Comparison of ENCODE assay signal across 9 cellular contexts in the genomic region with DNA sequence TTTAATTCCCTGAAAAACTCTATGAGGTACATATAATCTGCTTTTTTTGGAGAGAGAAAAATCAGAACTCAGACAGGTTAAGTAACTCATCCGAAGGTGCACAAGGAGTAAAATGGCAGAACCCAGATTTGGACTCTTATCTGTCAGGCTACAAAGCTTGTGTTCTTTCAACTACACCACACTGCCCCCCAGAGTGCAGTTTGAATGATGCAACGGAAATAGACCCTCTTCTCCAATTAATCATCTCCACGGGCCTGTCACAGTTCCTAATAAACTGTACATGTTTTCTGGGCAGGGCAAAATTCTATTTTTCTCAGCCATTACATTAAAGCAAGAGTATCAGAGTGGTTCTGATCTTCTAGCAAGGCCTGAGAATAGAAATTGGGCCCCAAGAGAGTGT. TPM values are rescaled to one million over a fixed set of nuclear protein-coding genes. Genes with fewer than 3 reads are reported as not detected.
DNase-seq lines count a peak whose midpoint lies in the region; ATAC-seq, FAIRE-seq and TF ChIP-seq lines count a peak whose summit lies in the region.
"Had no signal": no experiment of that assay in that cellular context is flagged by ENCODE, and none has a peak within 500 bp of the region (broad histone marks: within the 10 kb centered on the region; RNA-seq: fewer than 3 reads in every experiment).

No MANE protein-coding gene starts in this region.

- H3K27ac ChIP-seq in K562 (ENCODE audit: extremely low read depth, low read depth, low read length) (no peak overlapping the region), vagina (no peak overlapping the region)

- no peaks in the 10 kb centered on the region for H3K4me1 Mint-ChIP-seq in activated naive CD4-positive, alpha-beta T cell treated with anti-CD3 and anti-CD28 coated beads for 36 hours (ENCODE audit: low read depth)

- no peak overlapping the region for H3K9ac ChIP-seq in K562 (ENCODE audit: insufficient read depth in 1 of 2, low read depth in 2 of 2, low read length in 2 of 2)

- H3K9me1 ChIP-seq in K562 (ENCODE audit: control insufficient read depth, insufficient read depth, low read length): no peaks in the 10 kb centered on the region

- WGBS in K562 (ENCODE audit: insufficient coverage, low coverage, missing lambda C conversion rate): 0% methylated on average over 3 of the region's 3 CpGs

- intact Hi-C loops in activated naive CD4-positive, alpha-beta T cell treated with anti-CD3 and anti-CD28 coated beads for 36 hours (cut with micrococcal nuclease): loop anchor here (2.0 to 10.0 kb wide), 3 partner anchors 278 to 592 kb away; no protein-coding TSS in a partner anchor
- intact Hi-C loops in K562 (cut with micrococcal nuclease): loop anchor here (5.0 to 10.0 kb wide), 2 partner anchors 280 to 342 kb away; no protein-coding TSS in a partner anchor
- intact Hi-C loops in vagina (cut with DNase I): no loop called here

- TF ChIP-seq RAD21 in K562 (CRISPR knock-in tag; conservative IDR thresholded peaks at IDR 0.05 in 1 of 2, IDR thresholded peaks at IDR 0.05 in 1 of 2): peak in 1 of 2 experiments; percentile 25; a peak in 1 of 4 replicates

- TF ChIP-seq CTCF in K562 (IDR thresholded peaks at IDR 0.05 in 2 of 3, conservative IDR thresholded peaks at IDR 0.05 in 1 of 3; ENCODE audit: insufficient read depth in 2 of 3, low read depth in 1 of 3, low read length in 3 of 3) (peak; percentile 51 to 56 (median 53); a peak in 5 of 6 replicates), retinal pigment epithelial cell (conservative IDR thresholded peaks at IDR 0.05; ENCODE audit: low read depth, low read length) (peak; percentile 39), vagina (IDR thresholded peaks at IDR 0.05) (no peak)

- no peaks in the 10 kb centered on the region for H3K27me3 ChIP-seq in K562 (ENCODE audit: control insufficient read depth in 2 of 2, insufficient read depth in 2 of 2, low read length in 2 of 2)
- H3K27me3 ChIP-seq in vagina: no peaks in the 10 kb centered on the region

- no TSS peak for BruUV-seq in K562 (replicated peaks; lab: Mats Ljungman, UMichigan)

- H4K20me1 ChIP-seq in K562 (replicated peaks; ENCODE audit: control insufficient read depth, insufficient read depth, low read length): no peaks in the 10 kb centered on the region

- no peaks in the 10 kb centered on the region for H3K36me3 ChIP-seq in K562 (ENCODE audit: control insufficient read depth, insufficient read depth, low read length)
- no peaks in the 10 kb centered on the region for H3K36me3 ChIP-seq in vagina

- DNase-seq in activated naive CD4-positive, alpha-beta T cell treated with anti-CD3 and anti-CD28 coated beads for 36 hours: peak; percentile 20
- DNase-seq in activated naive CD4-positive, alpha-beta T cell treated with anti-CD3 and anti-CD28 coated beads, Interleukin-2, amount 50 U/mL, for 16 hours: no peak
- DNase-seq in NCI-H2171 treated with DMSO at 0.1 percent for 48 hours (lab: John Stamatoyannopoulos, UW): peak; percentile 46
- DNase-seq in K562 (ENCODE audit: extremely low read depth in 1 of 4, low spot score in 3 of 4): peak; percentile 10 to 51 (median 16)
- no peak for DNase-seq in retinal pigment epithelial cell (ENCODE audit: low read depth)
- no peak for DNase-seq in vagina (ENCODE audit: extremely low spot score in 2 of 2)
- DNase-seq in GM19239 (ENCODE audit: insufficient read length, low spot score): no peak

- TF ChIP-seq POLR2A in K562 (conservative IDR thresholded peaks at IDR 0.05) (no peak), vagina (IDR thresholded peaks at IDR 0.05) (no peak)

- H3K36me3 Mint-ChIP-seq in activated naive CD4-positive, alpha-beta T cell treated with anti-CD3 and anti-CD28 coated beads for 36 hours (ENCODE audit: low read depth): no peaks in the 10 kb centered on the region

- no peaks in the 10 kb centered on the region for H3K79me2 ChIP-seq in K562 (ENCODE audit: control insufficient read depth, insufficient read depth, low read length)

- ATAC-seq in HG02943 (IDR thresholded peaks at IDR 0.05; ENCODE audit: low read depth, unreplicated experiment): peak; percentile 74
- peak; percentile 84 for ATAC-seq in K562

- H3K9me3 Mint-ChIP-seq in activated naive CD4-positive, alpha-beta T cell treated with anti-CD3 and anti-CD28 coated beads for 36 hours: no peaks in the 10 kb centered on the region

- CTCF ChIA-PET in activated naive CD4-positive, alpha-beta T cell treated with anti-CD3 and anti-CD28 coated beads for 36 hours (lab: Charles Lee): interaction anchor here (0.6 to 1.3 kb wide), 4 partner anchors 12 to 349 kb away, joined by 3 to 4 read pairs (median 4); no protein-coding TSS in a partner anchor
- CTCF ChIA-PET in K562 (lab: Yijun Ruan, JAX; ENCODE audit: low intra/inter-chr PET ratio): interaction anchor here (1.6 kb wide), 1 partner anchor 348 kb away, joined by 3 read pairs; no protein-coding TSS in a partner anchor

- no peak overlapping the region for H3K4me3 ChIP-seq in K562
- no peak overlapping the region for H3K4me3 ChIP-seq in retinal pigment epithelial cell (ENCODE audit: low read length)
- H3K4me3 ChIP-seq in vagina: no peak overlapping the region

- in situ Hi-C loops in K562 (cut with MboI): no loop called here

- FAIRE-seq in K562 (lab: Jason Lieb, UNC): peak; percentile 46
- no peak for FAIRE-seq in GM19239 (lab: Jason Lieb, UNC)

- no peaks in the 10 kb centered on the region for H3K9me3 ChIP-seq in K562 (replicated peaks; ENCODE audit: control insufficient read depth, insufficient read depth, low read depth, low read length)
- no peaks in the 10 kb centered on the region for H3K9me3 ChIP-seq in vagina

- no peak for TF ChIP-seq EP300 in K562 (IDR thresholded peaks at IDR 0.05; ENCODE audit: low read length)

- POLR2A ChIA-PET in K562 (lab: Yijun Ruan, JAX): no interaction called here

- H3K4me1 ChIP-seq in K562 (replicated peaks in 1 of 2; ENCODE audit: control insufficient read depth in 2 of 2, insufficient read depth in 2 of 2, low read length in 2 of 2) (no peaks in the 10 kb centered on the region), vagina (no peaks in the 10 kb centered on the region)

- H3K27me3 Mint-ChIP-seq in activated naive CD4-positive, alpha-beta T cell treated with anti-CD3 and anti-CD28 coated beads for 36 hours (ENCODE audit: low read depth): peaks cover 6% of the 10 kb centered on the region

- no peak overlapping the region for H3K27ac Mint-ChIP-seq in activated naive CD4-positive, alpha-beta T cell treated with anti-CD3 and anti-CD28 coated beads for 36 hours

- no peak overlapping the region for H3K4me3 Mint-ChIP-seq in activated naive CD4-positive, alpha-beta T cell treated with anti-CD3 and anti-CD28 coated beads for 36 hours

- no peak overlapping the region for H2AFZ ChIP-seq in K562 (ENCODE audit: low read depth, low read length)

- H3K4me2 ChIP-seq in K562 (ENCODE audit: insufficient read depth, low read length): no peak overlapping the region

TF ChIP-seq in K562, 482 proteins besides CTCF, POLR2A, EP300 and RAD21 (continues in another document):
- TF ChIP-seq PKNOX1 (IDR thresholded peaks at IDR 0.05): peak; percentile 96
- peak; percentile 96 for TF ChIP-seq MEIS2 (IDR thresholded peaks at IDR 0.05; ENCODE audit: partially characterized antibody)
- TF ChIP-seq, protein P1, sequence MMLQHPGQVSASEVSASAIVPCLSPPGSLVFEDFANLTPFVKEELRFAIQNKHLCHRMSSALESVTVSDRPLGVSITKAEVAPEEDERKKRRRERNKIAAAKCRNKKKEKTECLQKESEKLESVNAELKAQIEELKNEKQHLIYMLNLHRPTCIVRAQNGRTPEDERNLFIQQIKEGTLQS (IDR thresholded peaks at IDR 0.05): peak; percentile 52; the same call in 1 of the 2 replicates
- TF ChIP-seq, protein P1 (CRISPR knock-in tag; conservative IDR thresholded peaks at IDR 0.05): no peak
- no peak for TF ChIP-seq TFAM (CRISPR knock-in tag; conservative IDR thresholded peaks at IDR 0.05)
- TF ChIP-seq ZNF780A (CRISPR knock-in tag; IDR thresholded peaks at IDR 0.05): no peak

RNA-seq across cellular contexts. Expression of gene DCX, which starts 35.3 kb away (rescaled TPM):
- not detected for total RNA-seq in activated naive CD4-positive, alpha-beta T cell treated with anti-CD3 and anti-CD28 coated beads for 36 hours
- not detected in 2 replicates for total RNA-seq in K562 (2011; cell fraction: chromatin; rRNA removed; ENCODE audit: low replicate concordance)
- total RNA-seq in K562 (2011; cell fraction: nucleolus; rRNA removed): not detected in 2 replicates
- total RNA-seq in K562 (2011; cell fraction: nucleoplasm; rRNA removed): not detected in 2 replicates
- total RNA-seq in K562 (2014; rRNA removed) (not detected in 2 replicates), K562 (2014; rRNA removed; fragmentation: Illumina TruSeq; extraction: Trizol) (not detected in 2 replicates), K562 (2015; rRNA removed; fragmentation: Illumina TruSeq; extraction: Trizol) (not detected in 2 replicates), K562 (2021) (not detected in 2 replicates), vagina (not detected)
- polyA plus RNA-seq in K562 (2011; rRNA removed) (not detected in 2 replicates), K562 (2014; fragmentation: Illumina TruSeq; extraction: Trizol) (not detected in 2 replicates), K562 (2014; fragmentation: Nextera tagmentation; extraction: Ambion mirVana) (not detected), K562 (2014; rRNA removed) (not detected in 2 replicates)
- polyA plus RNA-seq in K562 (2011; cell fraction: cytosol; rRNA removed): not detected in 2 replicates
- polyA plus RNA-seq in K562 (2011; cell fraction: nucleus; rRNA removed): not detected in 2 replicates
- not detected in 2 replicates for polyA plus RNA-seq in K562 (2012)
- not detected in 2 replicates for polyA minus RNA-seq in K562 (2011; rRNA and poly(A)+ RNA removed)
- polyA minus RNA-seq in K562 (2011; cell fraction: cytosol; rRNA and poly(A)+ RNA removed): not detected in 2 replicates
- polyA minus RNA-seq in K562 (2011; cell fraction: nucleus; rRNA and poly(A)+ RNA removed): not detected in 2 replicates
- total RNA-seq: myocyte had no signal

Comparison
In these comparisons a context has a peak if more than half of its experiments do, and no peak if none do; other contexts are left out.
1. DNase-seq: peak in activated naive CD4-positive, alpha-beta T cell treated with anti-CD3 and anti-CD28 coated beads for 36 hours (single experiment), NCI-H2171 treated with DMSO at 0.1 percent for 48 hours (single experiment) and K562 (4 of 4); none in activated naive CD4-positive, alpha-beta T cell treated with anti-CD3 and anti-CD28 coated beads, Interleukin-2, amount 50 U/mL, for 16 hours (single experiment), retinal pigment epithelial cell (single experiment), vagina (0 of 2) and GM19239 (single experiment).
2. CTCF ChIP-seq: peak in K562 (3 of 3) and retinal pigment epithelial cell (single experiment); none in vagina (0 of 3).